In the genomic region with DNA sequence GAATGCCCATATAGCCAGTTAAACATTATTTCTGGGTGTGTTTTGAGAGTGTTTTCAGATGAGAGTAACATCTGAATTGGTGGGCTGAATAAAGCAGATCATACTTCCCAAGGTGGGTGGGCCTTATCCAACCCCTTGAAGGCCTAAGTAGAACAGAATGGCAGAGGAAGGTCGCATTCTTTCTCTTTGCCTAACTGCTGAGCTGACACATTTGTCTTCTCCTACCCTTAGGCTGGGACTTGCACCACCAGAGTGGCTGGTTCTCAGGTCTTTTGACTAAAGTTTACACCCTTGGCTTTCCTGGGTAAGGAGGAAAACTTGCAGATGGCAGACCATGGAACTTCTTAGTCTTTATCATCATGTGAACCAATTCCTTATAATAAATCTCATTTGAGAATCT, we compare ENCODE assay signal across 2 cellular contexts.
A peak's percentile ranks its signal among the peaks of the same experiment; 100 is the strongest.
TF ChIP-seq lines count a peak whose summit lies in the region.

No MANE protein-coding gene starts in this region.

TF ChIP-seq in HepG2, 621 proteins besides CTCF, POLR2A, EP300 and RAD21:
- TF ChIP-seq, protein P1, sequence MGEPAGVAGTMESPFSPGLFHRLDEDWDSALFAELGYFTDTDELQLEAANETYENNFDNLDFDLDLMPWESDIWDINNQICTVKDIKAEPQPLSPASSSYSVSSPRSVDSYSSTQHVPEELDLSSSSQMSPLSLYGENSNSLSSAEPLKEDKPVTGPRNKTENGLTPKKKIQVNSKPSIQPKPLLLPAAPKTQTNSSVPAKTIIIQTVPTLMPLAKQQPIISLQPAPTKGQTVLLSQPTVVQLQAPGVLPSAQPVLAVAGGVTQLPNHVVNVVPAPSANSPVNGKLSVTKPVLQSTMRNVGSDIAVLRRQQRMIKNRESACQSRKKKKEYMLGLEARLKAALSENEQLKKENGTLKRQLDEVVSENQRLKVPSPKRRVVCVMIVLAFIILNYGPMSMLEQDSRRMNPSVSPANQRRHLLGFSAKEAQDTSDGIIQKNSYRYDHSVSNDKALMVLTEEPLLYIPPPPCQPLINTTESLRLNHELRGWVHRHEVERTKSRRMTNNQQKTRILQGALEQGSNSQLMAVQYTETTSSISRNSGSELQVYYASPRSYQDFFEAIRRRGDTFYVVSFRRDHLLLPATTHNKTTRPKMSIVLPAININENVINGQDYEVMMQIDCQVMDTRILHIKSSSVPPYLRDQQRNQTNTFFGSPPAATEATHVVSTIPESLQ (CRISPR knock-in tag; conservative IDR thresholded peaks at IDR 0.05) = no peak
- TF ChIP-seq HMGA1 (CRISPR knock-in tag; conservative IDR thresholded peaks at IDR 0.05) (no peak), DRAP1 (CRISPR knock-in tag; IDR thresholded peaks at IDR 0.05) (no peak), POLR2G (IDR thresholded peaks at IDR 0.05; ENCODE audit: low read depth, low read length) (no peak), ETV6 (CRISPR knock-in tag; conservative IDR thresholded peaks at IDR 0.05) (no peak), CC2D1A (CRISPR knock-in tag; IDR thresholded peaks at IDR 0.05) (no peak), HOXA7 (CRISPR knock-in tag; IDR thresholded peaks at IDR 0.05) (no peak), SNAI1 (CRISPR knock-in tag; IDR thresholded peaks at IDR 0.05; ENCODE audit: borderline replicate concordance) (no peak), YEATS2 (CRISPR knock-in tag; IDR thresholded peaks at IDR 0.05; ENCODE audit: borderline replicate concordance) (no peak), NRL (CRISPR knock-in tag; IDR thresholded peaks at IDR 0.05; ENCODE audit: borderline replicate concordance) (no peak), ZNF354B (CRISPR knock-in tag; IDR thresholded peaks at IDR 0.05) (no peak), TOE1 (CRISPR knock-in tag; IDR thresholded peaks at IDR 0.05) (no peak), ZNF317 (CRISPR knock-in tag; IDR thresholded peaks at IDR 0.05) (no peak), MAFF (IDR thresholded peaks at IDR 0.05; ENCODE audit: low read depth, low read length) (peak; percentile 62), NFE2L1 (CRISPR knock-in tag; IDR thresholded peaks at IDR 0.05; ENCODE audit: borderline replicate concordance) (no peak), MAFK (conservative IDR thresholded peaks at IDR 0.05 in 1 of 2, IDR thresholded peaks at IDR 0.05 in 1 of 2; ENCODE audit: low read length in 2 of 2) (peak; percentile 68 to 70; a peak in 3 of 4 replicates), ZNF33B (CRISPR knock-in tag; IDR thresholded peaks at IDR 0.05) (no peak), RXRB (CRISPR knock-in tag; IDR thresholded peaks at IDR 0.05; ENCODE audit: borderline replicate concordance) (no peak)

TF ChIP-seq in K562, 482 proteins besides CTCF, POLR2A, EP300 and RAD21:
- TF ChIP-seq MEIS2 (IDR thresholded peaks at IDR 0.05; ENCODE audit: partially characterized antibody) (no peak), TBP (optimal IDR thresholded peaks at IDR 0.05; ENCODE audit: low read depth, low read length) (no peak), ATF7 (IDR thresholded peaks at IDR 0.05) (no peak), TEAD2 (tag; IDR thresholded peaks at IDR 0.05) (no peak), ZNF316 (IDR thresholded peaks at IDR 0.05) (peak; percentile 48; the same call in 1 of the 2 replicates), ZNF785 (CRISPR knock-in tag; IDR thresholded peaks at IDR 0.05) (no peak), ATF1 (CRISPR knock-in tag; IDR thresholded peaks at IDR 0.05) (no peak), ATF1 (tag; IDR thresholded peaks at IDR 0.05) (no peak)
